Comparison of ENCODE assay signal across 1 cellular context in genomic region chr22:37891926-37892325, GRCh38.
A peak's percentile ranks its signal among the peaks of the same experiment; 100 is the strongest.
TF ChIP-seq lines count a peak whose summit lies in the region.

No MANE protein-coding gene starts in this region.

TF ChIP-seq in HEK293, 187 proteins besides CTCF, POLR2A, EP300 and RAD21 (continued from another document):
- TF ChIP-seq ZNF623 (tag by site-specific recombination; IDR thresholded peaks at IDR 0.05) (peak; percentile 94), ZNF704 (tag by site-specific recombination; IDR thresholded peaks at IDR 0.05) (no peak), ZNF132 (tag by site-specific recombination; IDR thresholded peaks at IDR 0.05; ENCODE audit: borderline replicate concordance) (no peak), ZNF37A (tag by site-specific recombination; IDR thresholded peaks at IDR 0.05) (no peak), ZNF777 (tag by site-specific recombination; IDR thresholded peaks at IDR 0.05; ENCODE audit: borderline replicate concordance) (no peak)
